ENCODE assay signal across 17 cellular contexts in the genomic region with DNA sequence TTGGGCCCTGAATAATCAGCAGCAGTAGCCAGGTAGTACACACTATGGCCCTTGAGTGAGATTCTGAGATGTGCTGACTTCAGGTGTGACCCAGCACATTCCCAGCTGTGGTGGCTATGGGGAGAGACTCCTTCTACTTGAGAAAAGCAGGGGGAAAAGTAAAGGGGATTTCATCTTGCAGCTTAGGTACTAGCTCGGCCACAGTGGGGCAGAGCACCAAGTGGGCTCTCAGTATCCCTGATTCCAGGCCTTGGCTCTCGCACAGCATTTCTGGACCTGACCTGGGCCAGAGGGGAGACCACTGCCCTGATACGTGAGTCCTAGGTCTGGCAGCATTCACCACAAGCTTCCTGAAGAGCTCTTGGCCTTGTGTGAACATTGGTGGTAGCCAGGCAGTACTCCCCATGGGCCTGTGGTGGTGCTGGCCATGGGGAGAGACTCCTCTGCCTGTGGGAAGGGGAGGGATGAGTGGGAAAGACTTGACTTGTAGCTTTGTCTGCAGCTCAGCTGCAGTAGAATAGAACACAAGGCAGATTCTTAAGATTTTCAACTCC. TPM values are rescaled to one million over a fixed set of nuclear protein-coding genes. Genes with fewer than 3 reads are reported as not detected.
DNase-seq lines count a peak whose midpoint lies in the region; ATAC-seq and TF ChIP-seq lines count a peak whose summit lies in the region.
"Had no signal": no experiment of that assay in that cellular context is flagged by ENCODE, and none has a peak within 500 bp of the region (broad histone marks: within the 10 kb centered on the region; RNA-seq: fewer than 3 reads in every experiment).

No MANE protein-coding gene starts in this region.

- in situ Hi-C loops in IMR-90 (cut with MboI; ENCODE audit: low sequenced_read_pairs) = no loop called here

- peak overlapping the region; percentile 9; the same call in 1 of the 2 replicates for H4K91ac ChIP-seq in IMR-90 (ENCODE audit: insufficient read depth, low read depth, low read length)
- no peak overlapping the region for H4K91ac ChIP-seq in neuronal stem cell (ENCODE audit: low read depth, low read length, poor library complexity)

- no peak for TF ChIP-seq POLR2A in IMR-90 (IDR thresholded peaks at IDR 0.05; ENCODE audit: low read depth, low read length)

- H2BK120ac ChIP-seq in IMR-90 (ENCODE audit: low read depth, low read length) = peak overlapping the region; percentile 44; the same call in 1 of the 2 replicates
- no peak overlapping the region for H2BK120ac ChIP-seq in neuronal stem cell (ENCODE audit: low read depth, low read length)

- H3K23ac ChIP-seq in IMR-90 (ENCODE audit: low read depth, low read length) (no peak overlapping the region), neuronal stem cell (ENCODE audit: low read depth, low read length, poor library complexity) (no peak overlapping the region)

- peaks cover 17% of the 10 kb centered on the region for H3K4me1 Mint-ChIP-seq in activated CD4-positive, alpha-beta T cell treated with anti-CD3 and anti-CD28 coated beads, Interleukin-2, amount 10 ng/mL, durations not matched to agents 24 days and 14 days
- H3K4me1 Mint-ChIP-seq: CD4-positive, CD25-positive, alpha-beta regulatory T cell; GM23338 had no signal

- H3K14ac ChIP-seq in IMR-90 (replicated peaks; ENCODE audit: low read depth, low read length) (no peak overlapping the region), neuronal stem cell (ENCODE audit: low read length) (no peak overlapping the region)

- intact Hi-C loops in activated CD4-positive, alpha-beta T cell treated with anti-CD3 and anti-CD28 coated beads, Interleukin-2, amount 10 ng/mL, durations not matched to agents 24 days and 14 days (cut with micrococcal nuclease) = no loop called here
- intact Hi-C loops in IMR-90 (cut with micrococcal nuclease) = no loop called here

- H4K5ac ChIP-seq in IMR-90 (ENCODE audit: low read depth, low read length) = no peak overlapping the region

- CTCF ChIA-PET in IMR-90 (lab: Yijun Ruan, JAX) = no interaction called here

- H3K18ac ChIP-seq in IMR-90 (ENCODE audit: low read depth, low read length) = no peak overlapping the region
- peak overlapping the region; percentile 13 for H3K18ac ChIP-seq in neuronal stem cell (ENCODE audit: low read length)

- WGBS in IMR-90 (ENCODE audit: extremely low coverage in 2 of 2, insufficient read length in 1 of 2), 2 experiments = 86% methylated on average over 1 of the region's 3 CpGs; no CpG with 5 or more reads in 1 of the 2 experiments
- no CpG with 5 or more reads among the region's 3 CpGs for WGBS in neuronal stem cell (ENCODE audit: extremely low coverage in 2 of 2, insufficient read length in 2 of 2, insufficient replicate concordance in 1 of 2), 2 donors

- H3K9me3 Mint-ChIP-seq in activated CD4-positive, alpha-beta T cell treated with anti-CD3 and anti-CD28 coated beads, Interleukin-2, amount 10 ng/mL, durations not matched to agents 24 days and 14 days = peaks cover 13% of the 10 kb centered on the region

- H3K36me3 ChIP-seq in IMR-90 (ENCODE audit: control insufficient read depth, insufficient read depth, low read length) (peaks cover 8% of the 10 kb centered on the region), neuronal stem cell (replicated peaks in 1 of 2; ENCODE audit: control insufficient read depth in 2 of 2, insufficient read depth in 2 of 2, low read length in 2 of 2) (no peaks in the 10 kb centered on the region)
- H3K36me3 ChIP-seq: BLaER1 had no signal

- H3K4me3 ChIP-seq in IMR-90 (ENCODE audit: insufficient read depth, low read depth, low read length) (no peak overlapping the region), neuronal stem cell (ENCODE audit: low read length in 2 of 2) (no peak overlapping the region)
- H3K4me3 ChIP-seq: BLaER1, GM23338 had no signal

- POLR2A ChIA-PET in IMR-90 (lab: Charles Lee; ENCODE audit: unreplicated experiment) = no interaction called here

- ATAC-seq in IMR-90 (ENCODE audit: low read depth) (no peak), GM19328 (IDR thresholded peaks at IDR 0.05; ENCODE audit: unreplicated experiment) (no peak)
- ATAC-seq: CD8-positive, alpha-beta T cell; GM23338 had no signal

- H2BK15ac ChIP-seq in IMR-90 (ENCODE audit: low read depth, low read length) = peak overlapping the region; percentile 54; the same call in 1 of the 3 replicates
- no peak overlapping the region for H2BK15ac ChIP-seq in neuronal stem cell (ENCODE audit: low read length)

- H4K20me1 ChIP-seq in IMR-90 (ENCODE audit: insufficient read depth, low read length) = no peaks in the 10 kb centered on the region
- H4K20me1 ChIP-seq: BLaER1 had no signal

- no peak overlapping the region for H2BK5ac ChIP-seq in IMR-90 (ENCODE audit: low read depth, low read length, poor library complexity, severe bottlenecking)
- H2BK5ac ChIP-seq in neuronal stem cell (ENCODE audit: low read length) = no peak overlapping the region

- H3K27me3 Mint-ChIP-seq in activated CD4-positive, alpha-beta T cell treated with anti-CD3 and anti-CD28 coated beads, Interleukin-2, amount 10 ng/mL, durations not matched to agents 24 days and 14 days = peaks cover 4% of the 10 kb centered on the region
- H3K27me3 Mint-ChIP-seq: B cell had no signal

- H3K79me1 ChIP-seq in IMR-90 (ENCODE audit: low read depth in 1 of 2, low read length in 2 of 2) = no peaks in the 10 kb centered on the region
- H3K79me1 ChIP-seq in neuronal stem cell (ENCODE audit: low read depth, low read length) = no peaks in the 10 kb centered on the region

- H2BK20ac ChIP-seq in IMR-90 (ENCODE audit: low read depth, low read length) = no peak overlapping the region; the same call in 1 of the 2 replicates

- no peak overlapping the region for H3K56ac ChIP-seq in IMR-90 (ENCODE audit: extremely low read depth, insufficient read depth, low read length)

- no peak overlapping the region for H4K8ac ChIP-seq in IMR-90 (ENCODE audit: low read depth in 2 of 2, low read length in 2 of 2)
- peak overlapping the region; percentile 32 for H4K8ac ChIP-seq in neuronal stem cell (ENCODE audit: low read depth, low read length)

- peak overlapping the region; percentile 57 for H2AK5ac ChIP-seq in IMR-90 (ENCODE audit: low read depth, low read length)
- H2AK5ac ChIP-seq in neuronal stem cell (ENCODE audit: low read depth, low read length) = no peak overlapping the region

- TF ChIP-seq RAD21 in IMR-90 (IDR thresholded peaks at IDR 0.05; ENCODE audit: low read length) = no peak

- BruUV-seq in IMR-90 (replicated peaks; lab: Mats Ljungman, UMichigan) = no TSS peak

- no peaks in the 10 kb centered on the region for H3K27me3 ChIP-seq in IMR-90 (ENCODE audit: control insufficient read depth, insufficient read depth, low read length)
- H3K27me3 ChIP-seq in neuronal stem cell (ENCODE audit: control insufficient read depth in 3 of 3, insufficient read depth in 3 of 3, low read depth in 1 of 3, low read length in 3 of 3) = peaks cover 0 to 9% (median 0%) of the 10 kb centered on the region in 3 experiments
- H3K27me3 ChIP-seq: BLaER1 had no signal

- no peak overlapping the region for H3K27ac ChIP-seq in IMR-90 (ENCODE audit: insufficient read depth, low read length)
- H3K27ac ChIP-seq in neuronal stem cell (replicated peaks; ENCODE audit: low read length) = no peak overlapping the region
- H3K27ac ChIP-seq: 22Rv1, BLaER1, C4-2B had no signal

- H3K9me3 ChIP-seq in IMR-90 (ENCODE audit: control insufficient read depth, insufficient read depth, low read length) (no peaks in the 10 kb centered on the region), neuronal stem cell (replicated peaks in 1 of 2; ENCODE audit: control insufficient read depth in 2 of 2, insufficient read depth in 1 of 2, low read depth in 1 of 2, low read length in 2 of 2) (no peaks in the 10 kb centered on the region)
- H3K9me3 ChIP-seq: BLaER1, Caco-2 had no signal

- no peak overlapping the region for H3K27ac Mint-ChIP-seq in activated CD4-positive, alpha-beta T cell treated with anti-CD3 and anti-CD28 coated beads, Interleukin-2, amount 10 ng/mL, durations not matched to agents 24 days and 14 days
- H3K27ac Mint-ChIP-seq: B cell; CD4-positive, CD25-positive, alpha-beta regulatory T cell; CD8-positive, alpha-beta T cell; GM23338 had no signal

- H3K4ac ChIP-seq in IMR-90 (ENCODE audit: low read depth, low read length) (peak overlapping the region; percentile 16; the same call in 1 of the 2 replicates), neuronal stem cell (ENCODE audit: low read length) (no peak overlapping the region)

- H3K9ac ChIP-seq in IMR-90 (ENCODE audit: low read depth, low read length) (no peak overlapping the region), neuronal stem cell (ENCODE audit: low read depth, low read length, poor library complexity) (no peak overlapping the region)
- H3K9ac ChIP-seq: BLaER1 had no signal

- no peak for TF ChIP-seq CTCF in IMR-90 (conservative IDR thresholded peaks at IDR 0.05; ENCODE audit: low read depth, low read length)

- peaks cover 26% of the 10 kb centered on the region for H3K9me1 ChIP-seq in IMR-90 (ENCODE audit: insufficient read depth, low read length)

- H3K4me1 ChIP-seq in IMR-90 (ENCODE audit: control insufficient read depth, insufficient read depth, low read length) (peaks cover 21% of the 10 kb centered on the region), neuronal stem cell (ENCODE audit: control insufficient read depth in 2 of 2, insufficient read depth in 1 of 2, low read depth in 1 of 2, low read length in 2 of 2) (no peaks in the 10 kb centered on the region)
- H3K4me1 ChIP-seq: BLaER1, Caco-2 had no signal

- H3K4me2 ChIP-seq in IMR-90 (ENCODE audit: low read depth, low read length) = no peak overlapping the region
- H3K4me2 ChIP-seq in neuronal stem cell (ENCODE audit: insufficient read depth, low read length, poor library complexity, severe bottlenecking) = no peak overlapping the region
- H3K4me2 ChIP-seq: BLaER1, GM23338 had no signal

- no peak overlapping the region for H3K4me3 Mint-ChIP-seq in activated CD4-positive, alpha-beta T cell treated with anti-CD3 and anti-CD28 coated beads, Interleukin-2, amount 10 ng/mL, durations not matched to agents 24 days and 14 days
- H3K4me3 Mint-ChIP-seq: B cell; CD4-positive, CD25-positive, alpha-beta regulatory T cell; CD8-positive, alpha-beta T cell; GM23338 had no signal

- H2AFZ ChIP-seq in IMR-90 (replicated peaks; ENCODE audit: low read length, poor library complexity) = no peak overlapping the region
- no peak overlapping the region for H2AFZ ChIP-seq in neuronal stem cell (ENCODE audit: low read length)
- H2AFZ ChIP-seq: GM23338 had no signal

- no peak overlapping the region for H2AK9ac ChIP-seq in IMR-90 (replicated peaks; ENCODE audit: low read depth, low read length, poor library complexity)

- DNase-seq in activated CD4-positive, alpha-beta T cell treated with anti-CD3 and anti-CD28 coated beads, Interleukin-2, amount 10 ng/mL, durations not matched to agents 24 days and 14 days = peak; percentile 41
- no peak for DNase-seq in activated CD4-positive, alpha-beta T cell treated with anti-CD3 and anti-CD28 coated beads for 4 hours
- DNase-seq in IMR-90 (no peak), neuronal stem cell (ENCODE audit: low spot score) (no peak), NCI-H2107 treated with DMSO at 0.1 percent for 48 hours (lab: John Stamatoyannopoulos, UW; ENCODE audit: unreplicated experiment) (no peak)
- DNase-seq: Caco-2; CD4-positive, CD25-positive, alpha-beta regulatory T cell; CD8-positive, alpha-beta T cell; DMS153; DND-41; HCEC 1CT had no signal

- peaks cover 2% of the 10 kb centered on the region for H3K36me3 Mint-ChIP-seq in activated CD4-positive, alpha-beta T cell treated with anti-CD3 and anti-CD28 coated beads, Interleukin-2, amount 10 ng/mL, durations not matched to agents 24 days and 14 days (ENCODE audit: low read depth)
- H3K36me3 Mint-ChIP-seq: CD4-positive, CD25-positive, alpha-beta regulatory T cell; CD8-positive, alpha-beta T cell had no signal

- dilution Hi-C loops in IMR-90 (cut with HindIII; ENCODE audit: low sequenced_read_pairs, unreplicated experiment) = no loop called here

- H2BK12ac ChIP-seq in neuronal stem cell (ENCODE audit: low read length) = no peak overlapping the region

RNA-seq across cellular contexts. Expression of a gene that starts 27.6 kb away (rescaled TPM):
- total RNA-seq in activated CD4-positive, alpha-beta T cell treated with anti-CD3 and anti-CD28 coated beads, Interleukin-2, amount 10 ng/mL, durations not matched to agents 24 days and 14 days = 0.26 and 0.28 TPM in 2 replicates
- total RNA-seq in IMR-90 (2012; rRNA removed) = 21.1 and 24.7 TPM in 2 replicates
- 33.9 and 38.3 TPM in 2 replicates for polyA plus RNA-seq in IMR-90 (2012; rRNA removed)
- 32.1 and 51.8 TPM in 2 replicates for polyA plus RNA-seq in IMR-90 (2012; cell fraction: cytosol; rRNA removed)
- 40.2 and 55.2 TPM in 2 replicates for polyA plus RNA-seq in IMR-90 (2012; cell fraction: nucleus; rRNA removed; ENCODE audit: low replicate concordance)
- 2.0 TPM for polyA plus RNA-seq in neuronal stem cell (2013, experiment 1 of 2)
- 1.9 TPM for polyA plus RNA-seq in neuronal stem cell (2013, experiment 2 of 2)
- total RNA-seq: CD8-positive, alpha-beta T cell had no signal

Comparison
In these comparisons a context has a peak if more than half of its experiments do, and no peak if none do; other contexts are left out.
1. RNA of a gene that starts 27.6 kb away (total RNA-seq): 21.1 to 24.7 TPM in IMR-90; 0.26 to 0.28 TPM in activated CD4-positive, alpha-beta T cell treated with anti-CD3 and anti-CD28 coated beads, Interleukin-2, amount 10 ng/mL, durations not matched to agents 24 days and 14 days; every median in the first group is over 10 times any median in the second.